In the genomic region with DNA sequence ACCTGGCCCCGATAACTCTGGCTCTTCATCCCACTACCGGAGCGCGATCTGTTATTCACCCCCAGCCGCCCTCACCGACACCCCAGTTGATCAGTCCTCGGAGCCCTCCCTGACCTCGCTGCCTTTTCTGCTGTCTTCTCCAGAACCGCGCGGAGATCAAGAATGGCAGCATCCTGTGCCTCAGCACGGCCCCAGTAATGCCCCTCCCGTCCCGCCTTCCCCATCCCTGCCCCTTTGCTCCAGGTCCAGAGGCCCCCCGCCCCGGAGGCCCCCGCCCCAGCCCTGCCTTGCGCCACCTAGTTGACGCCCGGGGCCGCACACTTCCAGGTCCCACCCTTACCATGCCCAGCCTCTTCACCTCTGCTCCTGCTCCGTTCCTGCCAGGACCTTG, we compare ENCODE assay signal across 8 cellular contexts. TPM values are rescaled to one million over a fixed set of nuclear protein-coding genes. Genes with fewer than 3 reads are reported as not detected.
A peak's percentile ranks its signal among the peaks of the same experiment; 100 is the strongest.
DNase-seq lines count a peak whose midpoint lies in the region; ATAC-seq and TF ChIP-seq lines count a peak whose summit lies in the region.

No MANE protein-coding gene starts in this region.

- 44 to 46% methylated on average over 10 to 21 of the region's 22 CpGs for WGBS in testis, 2 donors

- TF ChIP-seq CTCF in left lung (IDR thresholded peaks at IDR 0.05) (peak in 1 of 2 donors; percentile 5), testis (IDR thresholded peaks at IDR 0.05) (no peak)

- intact Hi-C loops in dendritic cell treated with granulocyte-macrophage colony-stimulating factor and Interleukin-4, amounts not matched to agents 40 ng/mL and 50 ng/mL, for 4 days (cut with micrococcal nuclease), result loop anchor here (5.0 kb wide), 1 partner anchor 42 kb away; no protein-coding TSS in a partner anchor
- intact Hi-C loops in left lung (cut with DNase I), result no loop called here
- intact Hi-C loops in testis (cut with DNase I; ENCODE audit: low total_unique reads), result no loop called here

- peaks cover 0 to 98% of the 10 kb centered on the region in 2 donors for H3K36me3 ChIP-seq in left lung
- no peaks in the 10 kb centered on the region for H3K36me3 ChIP-seq in testis (ENCODE audit: low read depth, missing control alignments)

- H3K36me3 Mint-ChIP-seq in dendritic cell treated with granulocyte-macrophage colony-stimulating factor and Interleukin-4, amounts not matched to agents 40 ng/mL and 50 ng/mL, for 4 days (ENCODE audit: low read depth), result peaks cover 95% of the 10 kb centered on the region

- no peak overlapping the region for H3K4me3 Mint-ChIP-seq in dendritic cell treated with granulocyte-macrophage colony-stimulating factor and Interleukin-4, amounts not matched to agents 40 ng/mL and 50 ng/mL, for 4 days

- H3K4me3 ChIP-seq in left lung (peak overlapping the region; percentile 27 to 42), testis (peak overlapping the region; percentile 41 to 48)

- H3K4me1 ChIP-seq in left lung (peaks cover 3 to 39% of the 10 kb centered on the region in 2 donors), testis (peaks cover 17% of the 10 kb centered on the region)

- H3K27me3 ChIP-seq in left lung, result no peaks in the 10 kb centered on the region
- H3K27me3 ChIP-seq in testis, result no peaks in the 10 kb centered on the region

- H3K4me1 Mint-ChIP-seq in dendritic cell treated with granulocyte-macrophage colony-stimulating factor and Interleukin-4, amounts not matched to agents 40 ng/mL and 50 ng/mL, for 4 days (ENCODE audit: low read depth), result peaks cover 42% of the 10 kb centered on the region

- TF ChIP-seq POLR2A in testis (IDR thresholded peaks at IDR 0.05), result no peak

- DNase-seq in NCI-H748 (lab: John Stamatoyannopoulos, UW; ENCODE audit: unreplicated experiment), result peak; percentile 24
- DNase-seq in NCI-H748 treated with DMSO at 0.1 percent for 48 hours (lab: John Stamatoyannopoulos, UW), result no peak
- DNase-seq in left lung, result peak in 1 of 2 donors; percentile 75
- peak; percentile 36 for DNase-seq in testis
- DNase-seq in activated naive CD4-positive, alpha-beta T cell (lab: John Stamatoyannopoulos, UW), result no peak

- H3K27ac ChIP-seq in left lung, result no peak overlapping the region
- no peak overlapping the region for H3K27ac ChIP-seq in testis

- H3K9me3 Mint-ChIP-seq in dendritic cell treated with granulocyte-macrophage colony-stimulating factor and Interleukin-4, amounts not matched to agents 40 ng/mL and 50 ng/mL, for 4 days, result no peaks in the 10 kb centered on the region

- H3K27me3 Mint-ChIP-seq in dendritic cell treated with granulocyte-macrophage colony-stimulating factor and Interleukin-4, amounts not matched to agents 40 ng/mL and 50 ng/mL, for 4 days, result no peaks in the 10 kb centered on the region

- ATAC-seq in left lung (peak; percentile 41), HG02678 (IDR thresholded peaks at IDR 0.05; ENCODE audit: unreplicated experiment) (no peak), GM18858 (IDR thresholded peaks at IDR 0.05; ENCODE audit: unreplicated experiment) (no peak)

- peak overlapping the region; percentile 23 for H3K27ac Mint-ChIP-seq in dendritic cell treated with granulocyte-macrophage colony-stimulating factor and Interleukin-4, amounts not matched to agents 40 ng/mL and 50 ng/mL, for 4 days

- no peaks in the 10 kb centered on the region for H3K9me3 ChIP-seq in left lung
- no peaks in the 10 kb centered on the region for H3K9me3 ChIP-seq in testis

RNA-seq across cellular contexts. Expression of gene ELMO3, which starts 0.9 kb away (rescaled TPM):
- 10 to 100 TPM; 14.8 to 21.2 TPM for total RNA-seq in left lung
- total RNA-seq in testis, result 10 to 100 TPM in 1 of 2 donors, 1 to 10 TPM in 1; 9.3 to 10.5 TPM
- 22.2 TPM for polyA plus RNA-seq in testis (ENCODE audit: insufficient read depth, low read depth, low replicate concordance)

RNA-seq across cellular contexts. Expression of gene E2F4, which starts 7.8 kb away (rescaled TPM):
- total RNA-seq in left lung (10 to 100 TPM; 47.7 to 81.4 TPM), testis (100 to 1,000 TPM; 110 to 126 TPM)
- polyA plus RNA-seq in testis (ENCODE audit: insufficient read depth, low read depth, low replicate concordance), result 72.5 TPM

RNA-seq across cellular contexts. Expression of gene EXOC3L1, which starts 9.9 kb away (rescaled TPM):
- total RNA-seq in left lung (10 to 100 TPM; 10.9 to 16.9 TPM), testis (1 to 10 TPM; 5.1 to 9.0 TPM)
- 2.6 TPM for polyA plus RNA-seq in testis (ENCODE audit: insufficient read depth, low read depth, low replicate concordance)

RNA-seq across cellular contexts. Expression of gene MATCAP1, which starts 16.0 kb away (rescaled TPM):
- total RNA-seq in left lung (10 to 100 TPM; 36.8 to 44.7 TPM), testis (10 to 100 TPM; 65.1 to 89.4 TPM)
- polyA plus RNA-seq in testis (ENCODE audit: insufficient read depth, low read depth, low replicate concordance), result 44.6 TPM

RNA-seq across cellular contexts. Expression of gene TMEM208, which starts 27.1 kb away (rescaled TPM):
- total RNA-seq in left lung, result 10 to 100 TPM; 43.8 to 56.9 TPM
- total RNA-seq in testis, result 10 to 100 TPM; 57.4 to 66.8 TPM
- polyA plus RNA-seq in testis (ENCODE audit: insufficient read depth, low read depth, low replicate concordance), result 55.6 TPM

Comparison
In these comparisons a context has a peak if more than half of its experiments do, and no peak if none do; other contexts are left out.
1. DNase-seq: peak in NCI-H748 (single experiment) and testis (single experiment); none in NCI-H748 treated with DMSO at 0.1 percent for 48 hours (single experiment) and activated naive CD4-positive, alpha-beta T cell (0 of 4).